9 cellular contexts compared by ENCODE assay signal in the genomic region with DNA sequence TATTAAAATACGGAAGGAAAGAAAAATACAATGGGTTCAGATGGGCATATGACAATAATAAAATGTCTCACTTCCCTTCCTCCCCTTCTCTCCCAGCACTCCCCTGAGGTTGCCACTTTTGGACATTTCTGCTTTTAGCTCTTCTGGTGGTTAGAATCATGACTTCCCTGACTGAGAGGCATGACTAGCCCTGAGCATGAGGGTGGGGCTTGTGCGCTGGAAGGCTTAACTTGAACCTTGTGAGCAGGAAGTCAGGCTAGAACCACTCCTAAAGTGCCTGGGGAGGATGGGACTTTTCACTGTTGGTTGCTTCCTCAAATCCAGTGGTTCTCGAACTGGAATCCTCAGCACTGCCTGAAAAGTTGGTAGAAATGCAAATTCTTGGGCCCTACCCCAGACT. TPM values are rescaled to one million over a fixed set of nuclear protein-coding genes. Genes with fewer than 3 reads are reported as not detected.
DNase-seq lines count a peak whose midpoint lies in the region; ATAC-seq and TF ChIP-seq lines count a peak whose summit lies in the region.
"Had no signal": no experiment of that assay in that cellular context is flagged by ENCODE, and none has a peak within 500 bp of the region (broad histone marks: within the 10 kb centered on the region; RNA-seq: fewer than 3 reads in every experiment).

No MANE protein-coding gene starts in this region.

- 88 to 97% methylated on average over 2 of the region's 3 CpGs for whole genome bisulfite sequencing in endodermal cell (ENCODE audit: insufficient coverage in 1 of 2, insufficient read length in 1 of 2), 2 experiments

- TF ChIP-seq CTCF in left ventricle myocardium inferior (IDR thresholded peaks at IDR 0.05; ENCODE audit: borderline replicate concordance) = no peak
- TF ChIP-seq CTCF in endodermal cell (conservative IDR thresholded peaks at IDR 0.05) = no peak
- no peak for TF ChIP-seq CTCF in foreskin fibroblast (IDR thresholded peaks at IDR 0.05; ENCODE audit: low read depth, low read length)

- intact Hi-C loops in left ventricle myocardium inferior (cut with micrococcal nuclease) = loop anchor here (10.0 kb wide), 1 partner anchor 230 kb away; no protein-coding TSS in a partner anchor

- peaks cover 2% of the 10 kb centered on the region for H3K36me3 Mint-ChIP-seq in endodermal cell (ENCODE audit: low read depth)

- no peak overlapping the region for H3K9ac ChIP-seq in endodermal cell (ENCODE audit: extremely low read depth, low read length, poor library complexity, severe bottlenecking)

- peaks cover 12% of the 10 kb centered on the region for H3K4me1 ChIP-seq in left ventricle myocardium inferior
- no peaks in the 10 kb centered on the region for H3K4me1 ChIP-seq in endodermal cell (ENCODE audit: control insufficient read depth, insufficient read depth, low read length)

- H3K9me3 Mint-ChIP-seq in endodermal cell = no peaks in the 10 kb centered on the region

- H3K4me3 ChIP-seq in left ventricle myocardium inferior (no peak overlapping the region), endodermal cell (ENCODE audit: low read length) (no peak overlapping the region), foreskin fibroblast (ENCODE audit: low read depth in 1 of 2, low read length in 2 of 2) (no peak overlapping the region)
- H3K4me3 ChIP-seq: thoracic aorta had no signal

- no peak overlapping the region for H3K4me3 Mint-ChIP-seq in endodermal cell

- DNase-seq in stimulated activated CD4-positive, alpha-beta T cell treated with anti-CD3 and anti-CD28 coated beads, Interleukin-15, amount 100 ng/mL, for 24 hours = peak; percentile 70
- DNase-seq in stimulated activated CD4-positive, alpha-beta T cell treated with anti-CD3 and anti-CD28 coated beads, Interleukin-4, amount 100 ng/mL, for 1 hour = no peak
- DNase-seq in RPMI8226 (peak; percentile 62), left ventricle myocardium inferior (peak; percentile 51), endodermal cell (no peak), foreskin melanocyte (no peak), foreskin fibroblast (no peak)

- H3K4me1 Mint-ChIP-seq in endodermal cell = no peaks in the 10 kb centered on the region

- peak; percentile 74 for ATAC-seq in HG03025 (IDR thresholded peaks at IDR 0.05; ENCODE audit: low FRiP score, unreplicated experiment)

- H3K9me3 ChIP-seq in left ventricle myocardium inferior (replicated peaks) = no peaks in the 10 kb centered on the region
- no peaks in the 10 kb centered on the region for H3K9me3 ChIP-seq in endodermal cell (ENCODE audit: control insufficient read depth, low read length)
- H3K9me3 ChIP-seq: thoracic aorta had no signal

- H3K27ac Mint-ChIP-seq in endodermal cell = no peak overlapping the region

- no peaks in the 10 kb centered on the region for H3K27me3 Mint-ChIP-seq in endodermal cell (ENCODE audit: insufficient read depth)

- no peaks in the 10 kb centered on the region for H3K36me3 ChIP-seq in left ventricle myocardium inferior
- no peaks in the 10 kb centered on the region for H3K36me3 ChIP-seq in endodermal cell (ENCODE audit: control insufficient read depth, insufficient read depth, low read length)
- H3K36me3 ChIP-seq: thoracic aorta had no signal

- H3K27me3 ChIP-seq in left ventricle myocardium inferior (ENCODE audit: low read depth) (peaks cover 11% of the 10 kb centered on the region), endodermal cell (ENCODE audit: control insufficient read depth, insufficient read depth, low read length, poor library complexity, severe bottlenecking) (no peaks in the 10 kb centered on the region)

- peak overlapping the region; percentile 34 for H3K27ac ChIP-seq in left ventricle myocardium inferior (replicated peaks)
- no peak overlapping the region for H3K27ac ChIP-seq in endodermal cell (ENCODE audit: low read depth, low read length)
- H3K27ac ChIP-seq: thoracic aorta had no signal

RNA-seq across cellular contexts. Expression of gene ARHGAP25, which starts 19.7 kb away (rescaled TPM):
- total RNA-seq in left ventricle myocardium inferior = 5.3 TPM
- total RNA-seq in endodermal cell = 1 to 10 TPM in 1 of 2 donors, under 1 TPM in 1; 0.82 to 2.6 TPM
- polyA plus RNA-seq in endodermal cell (2013, experiment 1 of 2) = 1.6 TPM
- 1.6 TPM for polyA plus RNA-seq in endodermal cell (2013, experiment 2 of 2)

Comparison
In these comparisons a context has a peak if more than half of its experiments do, and no peak if none do; other contexts are left out.
1. DNase-seq: peak in stimulated activated CD4-positive, alpha-beta T cell treated with anti-CD3 and anti-CD28 coated beads, Interleukin-15, amount 100 ng/mL, for 24 hours (single experiment), RPMI8226 (single experiment) and left ventricle myocardium inferior (single experiment); none in stimulated activated CD4-positive, alpha-beta T cell treated with anti-CD3 and anti-CD28 coated beads, Interleukin-4, amount 100 ng/mL, for 1 hour (single experiment), endodermal cell (single experiment), foreskin melanocyte (single experiment) and foreskin fibroblast (0 of 2).